9 cellular contexts compared by ENCODE assay signal in the genomic region with DNA sequence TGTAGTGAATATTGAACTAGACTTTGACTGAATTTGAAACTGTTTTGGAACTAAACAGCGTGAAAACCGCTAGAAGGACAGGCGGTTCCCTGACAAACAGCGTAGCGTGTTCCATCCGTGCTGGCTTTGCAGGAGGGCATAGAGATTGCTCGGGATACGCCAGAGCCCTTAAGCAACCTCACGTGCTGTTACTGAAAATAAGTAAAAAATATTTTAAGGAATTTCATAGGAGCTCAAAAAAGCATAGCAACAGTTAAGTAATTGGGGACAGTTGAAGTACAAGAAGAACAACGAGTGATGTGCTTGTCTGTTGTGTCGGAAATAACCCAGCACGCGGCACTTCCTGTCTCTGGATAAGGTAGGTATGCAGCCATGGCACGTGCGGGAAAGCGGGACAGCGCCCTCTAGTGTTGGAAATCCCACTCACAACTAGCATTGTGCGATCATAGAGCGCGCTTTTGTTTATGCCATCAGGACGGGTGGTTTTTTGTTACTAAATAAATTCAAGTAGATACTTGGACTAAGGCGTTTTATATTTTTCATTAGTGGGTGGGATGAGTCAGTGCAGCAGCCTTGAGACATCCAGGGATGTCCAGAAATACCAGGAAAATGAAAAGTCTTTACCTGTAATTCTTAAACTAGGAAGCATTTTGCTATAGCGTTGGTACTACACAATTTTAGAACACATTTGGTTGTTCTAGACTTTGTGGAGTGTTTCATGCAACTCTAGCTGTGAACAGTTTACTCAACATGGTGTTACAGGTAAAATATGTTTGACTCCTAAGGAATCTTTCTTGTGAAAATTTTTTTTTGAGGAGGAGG. TPM values are rescaled to one million over a fixed set of nuclear protein-coding genes. Genes with fewer than 3 reads are reported as not detected.
DNase-seq lines count a peak whose midpoint lies in the region; ATAC-seq and TF ChIP-seq lines count a peak whose summit lies in the region.
"Had no signal": no experiment of that assay in that cellular context is flagged by ENCODE, and none has a peak within 500 bp of the region (broad histone marks: within the 10 kb centered on the region; RNA-seq: fewer than 3 reads in every experiment).

No MANE protein-coding gene starts in this region.

- peak; percentile 98 for TF ChIP-seq CTCF in DND-41 (IDR thresholded peaks at IDR 0.05; ENCODE audit: borderline replicate concordance, extremely low read depth, low read length, poor library complexity, severe bottlenecking)
- TF ChIP-seq CTCF in upper lobe of left lung (IDR thresholded peaks at IDR 0.05), result peak; percentile 77 to 86 (median 79)

- peak overlapping the region; percentile 14; the same call in 1 of the 2 replicates for H3K4me2 ChIP-seq in DND-41 (ENCODE audit: insufficient read depth, low read length)

- H3K27ac ChIP-seq in DND-41 (ENCODE audit: low read length) (peak overlapping the region; percentile 63), upper lobe of left lung (peak overlapping the region in 3 of 4 donors; percentile 24 to 59 (median 38))

- WGBS in upper lobe of left lung, 2 donors, result 47 to 51% methylated on average over 23 of the region's 23 CpGs

- H3K4me1 ChIP-seq in DND-41 (ENCODE audit: insufficient read depth, low read length) (peaks cover 9% of the 10 kb centered on the region), upper lobe of left lung (peaks cover 4 to 27% (median 21%) of the 10 kb centered on the region in 4 donors)

- no peak for TF ChIP-seq POLR2A in upper lobe of left lung (IDR thresholded peaks at IDR 0.05)

- in situ Hi-C loops in KBM-7 (cut with MboI; ENCODE audit: low pct_unique_long_range_greater_than_20kb, low sequenced_read_pairs), result no loop called here

- DNase-seq in DND-41, result peak; percentile 86
- peak; percentile 92 for DNase-seq in KBM-7
- peak; percentile 78 for DNase-seq in SIG-M5 treated with dmso at 0.1 percent for 504 hours (lab: John Stamatoyannopoulos, UW; ENCODE audit: unreplicated experiment)
- DNase-seq in activated gamma-delta T cell treated with anti-CD3 and anti-CD28 coated beads, Interleukin-2, amount 50 U/mL, for 16 hours (ENCODE audit: low read depth), result peak; percentile 84
- DNase-seq in glomerular visceral epithelial cell (ENCODE audit: extremely low spot score), result peak; percentile 76
- peak; percentile 69 for DNase-seq in pons (ENCODE audit: low spot score)
- peak in 1 of 2 donors; percentile 89 for DNase-seq in upper lobe of left lung

- H3K36me3 ChIP-seq in DND-41 (ENCODE audit: insufficient read depth, low read length), result peaks cover 94% of the 10 kb centered on the region
- H3K36me3 ChIP-seq in upper lobe of left lung, result peaks cover 0 to 75% (median 37%) of the 10 kb centered on the region in 4 donors

- TF ChIP-seq EP300 in upper lobe of left lung (IDR thresholded peaks at IDR 0.05), result peak in 1 of 4 donors; percentile 49

- H3K9ac ChIP-seq in DND-41 (ENCODE audit: low read depth, low read length), result no peak overlapping the region

- no peaks in the 10 kb centered on the region for H3K9me3 ChIP-seq in DND-41 (ENCODE audit: insufficient read depth, low read length, severe bottlenecking)
- no peaks in the 10 kb centered on the region for H3K9me3 ChIP-seq in upper lobe of left lung

- no peak overlapping the region for H3K4me3 ChIP-seq in DND-41 (ENCODE audit: low read depth in 1 of 2, low read length in 2 of 2)
- no peak overlapping the region for H3K4me3 ChIP-seq in upper lobe of left lung
- H3K4me3 ChIP-seq: skin epidermis had no signal

- H3K27me3 ChIP-seq in DND-41 (ENCODE audit: insufficient read depth, low read length, poor library complexity), result no peaks in the 10 kb centered on the region
- no peaks in the 10 kb centered on the region for H3K27me3 ChIP-seq in upper lobe of left lung

- no peak overlapping the region for H2AFZ ChIP-seq in DND-41 (ENCODE audit: low read depth, low read length)

- peak; percentile 98 for ATAC-seq in DND-41 (ENCODE audit: insufficient read depth, low read depth)
- peak; percentile 82 for ATAC-seq in GM21576 (IDR thresholded peaks at IDR 0.05; ENCODE audit: unreplicated experiment)
- peak; percentile 85 to 86 for ATAC-seq in upper lobe of left lung (ENCODE audit: low FRiP score in 2 of 2)

- peaks cover 85% of the 10 kb centered on the region for H3K79me2 ChIP-seq in DND-41 (ENCODE audit: insufficient read depth, low read length)

- peaks cover 52% of the 10 kb centered on the region for H4K20me1 ChIP-seq in DND-41 (ENCODE audit: insufficient read depth, low read length)

RNA-seq across cellular contexts. Expression of a gene that starts 50.4 kb away (rescaled TPM):
- 10 to 100 TPM; 64.1 to 99.6 (median 83.0) TPM for total RNA-seq in upper lobe of left lung
